Comparison of ENCODE assay signal across 23 cellular contexts in genomic region chr11:77596626-77597025, GRCh38. TPM values are rescaled to one million over a fixed set of nuclear protein-coding genes. Genes with fewer than 3 reads are reported as not detected.
DNase-seq lines count a peak whose midpoint lies in the region; TF ChIP-seq lines count a peak whose summit lies in the region.
"Had no signal": no experiment of that assay in that cellular context is flagged by ENCODE, and none has a peak within 500 bp of the region (broad histone marks: within the 10 kb centered on the region; RNA-seq: fewer than 3 reads in every experiment).

No MANE protein-coding gene starts in this region.

- H3K27me3 ChIP-seq in PC-9 (ENCODE audit: insufficient read depth, low read depth) = no peaks in the 10 kb centered on the region
- H3K27me3 ChIP-seq: BLaER1 treated with 17β-estradiol and CSF1 and Interleukin-3, amounts not matched to agents 10 nM and 100 nM; dorsolateral prefrontal cortex; testis had no signal

- H3K36me3 Mint-ChIP-seq in glutamatergic neuron (ENCODE audit: unreplicated experiment) = no peaks in the 10 kb centered on the region
- no peaks in the 10 kb centered on the region for H3K36me3 Mint-ChIP-seq in immature natural killer cell
- H3K36me3 Mint-ChIP-seq: T-cell had no signal

- no peaks in the 10 kb centered on the region for H4K20me1 ChIP-seq in PC-9 (ENCODE audit: insufficient read depth)
- H4K20me1 ChIP-seq: BLaER1 treated with 17β-estradiol and CSF1 and Interleukin-3, amounts not matched to agents 10 nM and 100 nM had no signal

- no peak overlapping the region for H3K4me3 ChIP-seq in PC-9
- H3K4me3 ChIP-seq: BLaER1 treated with 17β-estradiol and CSF1 and Interleukin-3, amounts not matched to agents 10 nM and 100 nM; dorsolateral prefrontal cortex; prostate gland; testis had no signal

- peaks cover 21% of the 10 kb centered on the region; the same call in 1 of the 2 replicates for H3F3A ChIP-seq in PC-9 (ENCODE audit: insufficient read depth, low read depth)

- DNase-seq in ELR (ENCODE audit: low read depth) (peak; percentile 37), PC-9 (peak in 1 of 2 experiments; percentile 84), dedifferentiated amniotic fluid mesenchymal stem cell (ENCODE audit: extremely low spot score) (peak; percentile 85), myocyte (ENCODE audit: low read depth) (peak; percentile 50), glutamatergic neuron (no peak), immature natural killer cell (no peak), NCI-H1105 treated with DMSO at 0.1 percent for 48 hours (lab: John Stamatoyannopoulos, UW) (no peak), GM20000 (ENCODE audit: low spot score) (no peak)
- DNase-seq: activated CD4-positive, alpha-beta T cell treated with anti-CD3 and anti-CD28 coated beads, Interleukin-2, amount 50 U/mL, for 1 hour; activated naive CD4-positive, alpha-beta T cell treated with Interleukin-2 at 50 U/mL for 16 hours; activated T-cell treated with anti-CD3 and anti-CD28 coated beads for 4 hours; dorsolateral prefrontal cortex; foreskin melanocyte; left cardiac atrium; midbrain; NCI-H187; NCI-H446 treated with DMSO at 0.1 percent for 48 hours; NK-92 treated with Interleukin-12 subunit alpha and Interleukin-12 subunit beta, amount 100 ng/mL, for 24 hours; Right ventricle myocardium superior; T-cell; testis had no signal

- intact Hi-C loops in PC-9 (cut with micrococcal nuclease; ENCODE audit: unreplicated experiment) = no loop called here

- POLR2A ChIA-PET in PC-9 (lab: Charles Lee; ENCODE audit: unreplicated experiment) = no interaction called here

- H2AFZ ChIP-seq in PC-9 = no peak overlapping the region

- H3K9me2 ChIP-seq in PC-9 (ENCODE audit: insufficient read depth) = no peaks in the 10 kb centered on the region

- H3K4me1 ChIP-seq in PC-9 (replicated peaks; ENCODE audit: insufficient read depth) = peaks cover 21% of the 10 kb centered on the region
- H3K4me1 ChIP-seq: BLaER1 treated with 17β-estradiol and CSF1 and Interleukin-3, amounts not matched to agents 10 nM and 100 nM; prostate gland had no signal

- no peaks in the 10 kb centered on the region for H3K27me3 Mint-ChIP-seq in glutamatergic neuron (ENCODE audit: unreplicated experiment)
- no peaks in the 10 kb centered on the region for H3K27me3 Mint-ChIP-seq in immature natural killer cell (ENCODE audit: low read depth in 3 of 3)
- H3K27me3 Mint-ChIP-seq: T-cell had no signal

- CTCF ChIA-PET in PC-9 (lab: Charles Lee) = no interaction called here

- H3K4me3 Mint-ChIP-seq in glutamatergic neuron (ENCODE audit: unreplicated experiment) (no peak overlapping the region), immature natural killer cell (no peak overlapping the region)
- H3K4me3 Mint-ChIP-seq: T-cell had no signal

- BruUV-seq in PC-9 (replicated peaks; lab: Mats Ljungman, UMichigan) = no TSS peak

- no peak overlapping the region for H3K4me2 ChIP-seq in PC-9
- H3K4me2 ChIP-seq: BLaER1 treated with 17β-estradiol and CSF1 and Interleukin-3, amounts not matched to agents 10 nM and 100 nM had no signal

- TF ChIP-seq CTCF in PC-9 (conservative IDR thresholded peaks at IDR 0.05) (no peak), glutamatergic neuron (IDR thresholded peaks at IDR 0.05; ENCODE audit: partially characterized antibody, unreplicated experiment) (no peak), GM20000 (IDR thresholded peaks at IDR 0.05; ENCODE audit: extremely low read depth, missing control alignments) (no peak)

- H3K4me1 Mint-ChIP-seq in glutamatergic neuron (ENCODE audit: low read depth, unreplicated experiment) (no peaks in the 10 kb centered on the region), immature natural killer cell (no peaks in the 10 kb centered on the region)
- H3K4me1 Mint-ChIP-seq: T-cell had no signal

- H3K27ac Mint-ChIP-seq in glutamatergic neuron (ENCODE audit: unreplicated experiment) (no peak overlapping the region), immature natural killer cell (no peak overlapping the region)
- H3K27ac Mint-ChIP-seq: T-cell had no signal

- peak overlapping the region; percentile 21; the same call in 1 of the 2 replicates for H3K27ac ChIP-seq in PC-9
- H3K27ac ChIP-seq: BLaER1 treated with 17β-estradiol and CSF1 and Interleukin-3, amounts not matched to agents 10 nM and 100 nM; dorsolateral prefrontal cortex; prostate gland; testis had no signal

- no peaks in the 10 kb centered on the region for H3K9me3 ChIP-seq in PC-9 (ENCODE audit: insufficient read depth, low read depth)
- H3K9me3 ChIP-seq: BLaER1 treated with 17β-estradiol and CSF1 and Interleukin-3, amounts not matched to agents 10 nM and 100 nM; prostate gland; testis had no signal

- no peaks in the 10 kb centered on the region for H3K9me3 Mint-ChIP-seq in glutamatergic neuron (ENCODE audit: unreplicated experiment)
- no peaks in the 10 kb centered on the region for H3K9me3 Mint-ChIP-seq in immature natural killer cell
- H3K9me3 Mint-ChIP-seq: T-cell had no signal

- H3K36me3 ChIP-seq in PC-9 (ENCODE audit: low read depth) = peaks cover 7% of the 10 kb centered on the region
- H3K36me3 ChIP-seq: prostate gland had no signal

- no peaks in the 10 kb centered on the region for H3K79me2 ChIP-seq in PC-9 (ENCODE audit: low read depth)

RNA-seq across cellular contexts. Expression of gene AQP11, which starts 6.9 kb away (rescaled TPM):
- total RNA-seq in PC-9 (2021) = 1.1 and 1.4 TPM in 2 replicates
- total RNA-seq in myocyte = 2.9 and 3.7 TPM in 2 replicates
- polyA plus RNA-seq in myocyte (2012) = 2.5 TPM
- 2.0 TPM for total RNA-seq in glutamatergic neuron (ENCODE audit: unreplicated experiment)
- 1 to 10 TPM in 1 of 3 donors, under 1 TPM in 2; 0.58 to 1.1 (median 0.78) TPM for polyA plus RNA-seq in immature natural killer cell

RNA-seq across cellular contexts. Expression of gene CLNS1A, which starts 41.0 kb away (rescaled TPM):
- total RNA-seq in PC-9 (2021) (190 and 232 TPM in 2 replicates), myocyte (123 and 126 TPM in 2 replicates), glutamatergic neuron (ENCODE audit: unreplicated experiment) (75.5 TPM)
- 118 TPM for polyA plus RNA-seq in myocyte (2012)
- polyA plus RNA-seq in immature natural killer cell = 100 to 1,000 TPM in 1 of 3 donors, 10 to 100 TPM in 2; 74.7 to 120 (median 82.0) TPM

Comparison
In these comparisons a context has a peak if more than half of its experiments do, and no peak if none do; other contexts are left out.
1. DNase-seq: peak in ELR (single experiment), dedifferentiated amniotic fluid mesenchymal stem cell (single experiment) and myocyte (single experiment); none in glutamatergic neuron (single experiment), immature natural killer cell (0 of 3), NCI-H1105 treated with DMSO at 0.1 percent for 48 hours (single experiment) and GM20000 (single experiment).